In the genomic region with DNA sequence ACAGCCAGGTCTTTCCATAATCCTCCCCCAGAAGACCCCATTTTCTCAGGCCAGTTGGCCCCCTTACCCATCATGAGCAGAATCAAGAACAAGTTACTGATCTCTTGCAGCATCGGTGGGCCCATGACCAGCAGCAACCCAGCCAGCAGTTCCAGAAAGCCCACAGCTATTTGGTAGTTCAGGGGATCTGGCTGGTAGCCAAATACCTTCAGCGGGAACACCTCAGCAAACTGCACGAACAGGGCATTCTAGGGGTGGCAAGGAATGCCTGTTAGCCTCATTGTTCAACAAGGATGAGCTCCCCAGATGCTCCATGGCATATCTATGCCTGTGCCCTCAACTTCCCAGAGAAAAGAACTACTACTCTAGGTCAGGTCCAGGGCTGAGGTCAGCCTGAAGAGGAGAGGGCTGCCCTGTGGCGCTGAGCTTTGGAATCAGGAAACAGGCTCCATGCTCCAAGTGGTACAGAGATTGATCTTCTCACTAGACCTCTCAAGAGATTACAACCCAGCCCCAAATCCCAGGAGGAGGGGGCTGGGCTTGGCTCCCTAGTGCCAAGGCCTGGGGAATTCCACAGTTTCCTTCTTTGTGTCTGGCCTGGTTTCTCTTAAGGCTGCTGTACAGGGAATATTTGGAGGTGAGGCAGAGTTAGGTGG, we compare ENCODE assay signal across 8 cellular contexts. TPM values are rescaled to one million over a fixed set of nuclear protein-coding genes. Genes with fewer than 3 reads are reported as not detected.
A peak's percentile ranks its signal among the peaks of the same experiment; 100 is the strongest.
DNase-seq lines count a peak whose midpoint lies in the region; TF ChIP-seq lines count a peak whose summit lies in the region.

No MANE protein-coding gene starts in this region.

- intact Hi-C loops in MCF 10A (cut with micrococcal nuclease), result no loop called here

- H3K4me3 ChIP-seq in AG04449 (ENCODE audit: low read depth, low read length) (peak overlapping the region; percentile 77), mucosa of stomach (ENCODE audit: low read length) (peak overlapping the region; percentile 49)

- H3K27ac Mint-ChIP-seq in IgD-negative memory B cell (peak overlapping the region in 1 of 3 donors; percentile 94), MCF 10A (ENCODE audit: low read depth, unreplicated experiment) (peak overlapping the region; percentile 73)

- peaks cover 10% of the 10 kb centered on the region for H3K4me1 ChIP-seq in mucosa of stomach (ENCODE audit: control insufficient read depth, insufficient read depth, low read length)

- H3K9me3 ChIP-seq in mucosa of stomach (ENCODE audit: control insufficient read depth, low read length), result no peaks in the 10 kb centered on the region

- CTCF ChIA-PET in AG04449 (lab: Yijun Ruan, JAX), result interaction anchor here (1.1 to 3.0 kb wide), 7 partner anchors 8 to 131 kb away, joined by 3 to 12 read pairs (median 5); partner anchors contain the start of gene SMIM12
- CTCF ChIA-PET in MCF 10A (lab: Yijun Ruan, JAX), result interaction anchor here (0.6 to 3.3 kb wide), 5 partner anchors 13 to 197 kb away, joined by 3 to 10 read pairs (median 4); no protein-coding TSS in a partner anchor

- H3K27me3 Mint-ChIP-seq in IgD-negative memory B cell, result no peaks in the 10 kb centered on the region
- no peaks in the 10 kb centered on the region for H3K27me3 Mint-ChIP-seq in MCF 10A (ENCODE audit: insufficient read depth, unreplicated experiment)

- DNase-seq in AG04449 (ENCODE audit: low read depth, low spot score), result no peak
- DNase-seq in MCF 10A (ENCODE audit: unreplicated experiment), result peak; percentile 18
- no peak for DNase-seq in DMS53 (lab: John Stamatoyannopoulos, UW)
- no peak for DNase-seq in caudate nucleus (lab: John Stamatoyannopoulos, UW)
- DNase-seq in stimulated activated CD4-positive, alpha-beta T cell treated with anti-CD3 and anti-CD28 coated beads, Interleukin-12 subunit alpha, Interleukin-12 subunit beta, amount 100 ng/mL, for 4 hours, result no peak
- DNase-seq in DMS53 treated with DMSO at 0.1 percent for 48 hours (lab: John Stamatoyannopoulos, UW; ENCODE audit: unreplicated experiment), result no peak

- H3K27me3 ChIP-seq in mucosa of stomach (ENCODE audit: control insufficient read depth, insufficient read depth, low read length), result no peaks in the 10 kb centered on the region

- H3K9ac ChIP-seq in mucosa of stomach (ENCODE audit: low read length), result peak overlapping the region; percentile 96

- H3K36me3 ChIP-seq in mucosa of stomach (ENCODE audit: control insufficient read depth, insufficient read depth, low read length), result no peaks in the 10 kb centered on the region

- H3K27ac ChIP-seq in caudate nucleus (ENCODE audit: low read depth, low read length), result no peak overlapping the region

- TF ChIP-seq CTCF in AG04449 (IDR thresholded peaks at IDR 0.05; ENCODE audit: insufficient read depth, low read length, missing control alignments) (no peak), MCF 10A (IDR thresholded peaks at IDR 0.05; ENCODE audit: unreplicated experiment) (no peak)

- no peaks in the 10 kb centered on the region for H3K9me3 Mint-ChIP-seq in IgD-negative memory B cell
- H3K9me3 Mint-ChIP-seq in MCF 10A (ENCODE audit: unreplicated experiment), result no peaks in the 10 kb centered on the region

- POLR2A ChIA-PET in AG04449 (lab: Yijun Ruan, JAX), result interaction anchor here (0.7 to 1.5 kb wide), 3 partner anchors 9 to 206 kb away, joined by 3 to 9 read pairs (median 3); no protein-coding TSS in a partner anchor
- POLR2A ChIA-PET in MCF 10A (lab: Yijun Ruan, JAX), result interaction anchor here (0.5 to 3.2 kb wide), 6 partner anchors 9 to 193 kb away, joined by 4 to 16 read pairs (median 8); partner anchors contain the start of genes SMIM12 and ZMYM1

- H3K4me3 Mint-ChIP-seq in IgD-negative memory B cell (peak overlapping the region; percentile 94 to 100 (median 98)), MCF 10A (ENCODE audit: unreplicated experiment) (peak overlapping the region; percentile 90)

- H3K4me1 Mint-ChIP-seq in IgD-negative memory B cell, result peaks cover 29 to 31% (median 30%) of the 10 kb centered on the region in 3 donors
- peaks cover 11% of the 10 kb centered on the region for H3K4me1 Mint-ChIP-seq in MCF 10A (ENCODE audit: insufficient read depth, unreplicated experiment)

- no TSS peak for BruUV-seq in MCF 10A (replicated peaks; lab: Mats Ljungman, UMichigan)

- H3K36me3 Mint-ChIP-seq in IgD-negative memory B cell (peaks cover 2% of the 10 kb centered on the region), MCF 10A (ENCODE audit: insufficient read depth, unreplicated experiment) (peaks cover 26% of the 10 kb centered on the region)

RNA-seq across cellular contexts. Expression of gene TMEM35B, which starts 1.3 kb away (rescaled TPM):
- polyA plus RNA-seq in IgD-negative memory B cell, result 70.7 TPM
- total RNA-seq in MCF 10A (2022), result 18.7 and 21.9 TPM in 2 replicates

RNA-seq across cellular contexts. Expression of gene ZMYM6, which starts 47.9 kb away (rescaled TPM):
- 11.3 TPM for polyA plus RNA-seq in IgD-negative memory B cell
- 21.6 and 25.7 TPM in 2 replicates for total RNA-seq in MCF 10A (2022)

RNA-seq across cellular contexts. Expression of gene DLGAP3, which starts 54.4 kb away (rescaled TPM):
- polyA plus RNA-seq in IgD-negative memory B cell, result 0.33 TPM
- total RNA-seq in MCF 10A (2022), result 0.14 and 0.52 TPM in 2 replicates
